In the genomic region with DNA sequence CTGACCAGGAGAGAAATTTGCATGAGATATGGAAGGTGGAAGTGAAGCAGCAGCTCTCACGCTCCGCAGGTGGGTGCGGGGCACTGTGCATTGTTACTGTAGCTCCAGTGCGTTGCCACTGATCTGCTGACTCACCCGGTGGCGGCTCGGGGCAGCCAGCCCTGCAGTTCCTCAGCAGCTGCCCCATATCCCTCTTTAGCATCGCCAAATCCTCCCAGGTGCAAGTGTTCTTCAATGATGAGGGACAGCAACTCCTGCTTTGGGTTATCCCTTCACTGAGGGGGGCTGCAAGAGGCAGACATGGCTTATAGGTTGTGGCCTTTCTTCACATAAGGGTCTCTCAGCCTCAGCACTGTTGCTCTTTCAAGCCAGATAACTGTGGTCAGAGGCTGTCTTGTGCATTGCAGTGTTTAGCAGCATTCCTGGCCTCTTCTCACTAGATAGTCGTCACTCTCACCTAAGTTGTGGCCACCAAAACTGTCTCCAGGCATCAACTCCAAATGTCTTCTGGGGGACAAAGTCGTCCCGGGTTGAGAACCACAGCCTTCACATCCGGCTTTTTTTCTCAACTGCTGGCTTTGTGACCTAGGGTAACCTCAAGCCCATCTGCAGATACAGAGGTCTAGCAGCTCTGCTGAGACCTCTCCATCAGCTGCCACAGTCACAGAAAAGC, we compare ENCODE assay signal across 1 cellular context.
TF ChIP-seq lines count a peak whose summit lies in the region.

No MANE protein-coding gene starts in this region.

TF ChIP-seq in HepG2, 621 proteins besides CTCF, POLR2A, EP300 and RAD21 (continued from another document and continues in another):
- TF ChIP-seq, protein P1, sequence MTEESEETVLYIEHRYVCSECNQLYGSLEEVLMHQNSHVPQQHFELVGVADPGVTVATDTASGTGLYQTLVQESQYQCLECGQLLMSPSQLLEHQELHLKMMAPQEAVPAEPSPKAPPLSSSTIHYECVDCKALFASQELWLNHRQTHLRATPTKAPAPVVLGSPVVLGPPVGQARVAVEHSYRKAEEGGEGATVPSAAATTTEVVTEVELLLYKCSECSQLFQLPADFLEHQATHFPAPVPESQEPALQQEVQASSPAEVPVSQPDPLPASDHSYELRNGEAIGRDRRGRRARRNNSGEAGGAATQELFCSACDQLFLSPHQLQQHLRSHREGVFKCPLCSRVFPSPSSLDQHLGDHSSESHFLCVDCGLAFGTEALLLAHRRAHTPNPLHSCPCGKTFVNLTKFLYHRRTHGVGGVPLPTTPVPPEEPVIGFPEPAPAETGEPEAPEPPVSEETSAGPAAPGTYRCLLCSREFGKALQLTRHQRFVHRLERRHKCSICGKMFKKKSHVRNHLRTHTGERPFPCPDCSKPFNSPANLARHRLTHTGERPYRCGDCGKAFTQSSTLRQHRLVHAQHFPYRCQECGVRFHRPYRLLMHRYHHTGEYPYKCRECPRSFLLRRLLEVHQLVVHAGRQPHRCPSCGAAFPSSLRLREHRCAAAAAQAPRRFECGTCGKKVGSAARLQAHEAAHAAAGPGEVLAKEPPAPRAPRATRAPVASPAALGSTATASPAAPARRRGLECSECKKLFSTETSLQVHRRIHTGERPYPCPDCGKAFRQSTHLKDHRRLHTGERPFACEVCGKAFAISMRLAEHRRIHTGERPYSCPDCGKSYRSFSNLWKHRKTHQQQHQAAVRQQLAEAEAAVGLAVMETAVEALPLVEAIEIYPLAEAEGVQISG (CRISPR knock-in tag; IDR thresholded peaks at IDR 0.05): peak; percentile 54
- TF ChIP-seq, protein P2, sequence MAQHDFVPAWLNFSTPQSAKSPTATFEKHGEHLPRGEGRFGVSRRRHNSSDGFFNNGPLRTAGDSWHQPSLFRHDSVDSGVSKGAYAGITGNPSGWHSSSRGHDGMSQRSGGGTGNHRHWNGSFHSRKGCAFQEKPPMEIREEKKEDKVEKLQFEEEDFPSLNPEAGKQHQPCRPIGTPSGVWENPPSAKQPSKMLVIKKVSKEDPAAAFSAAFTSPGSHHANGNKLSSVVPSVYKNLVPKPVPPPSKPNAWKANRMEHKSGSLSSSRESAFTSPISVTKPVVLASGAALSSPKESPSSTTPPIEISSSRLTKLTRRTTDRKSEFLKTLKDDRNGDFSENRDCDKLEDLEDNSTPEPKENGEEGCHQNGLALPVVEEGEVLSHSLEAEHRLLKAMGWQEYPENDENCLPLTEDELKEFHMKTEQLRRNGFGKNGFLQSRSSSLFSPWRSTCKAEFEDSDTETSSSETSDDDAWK (CRISPR knock-in tag; IDR thresholded peaks at IDR 0.05): no peak
- TF ChIP-seq RFXAP (CRISPR knock-in tag; IDR thresholded peaks at IDR 0.05; ENCODE audit: borderline replicate concordance) (0 out of 2 replicates have a peak, but pooled peaks have one; percentile 57), POLR2G (IDR thresholded peaks at IDR 0.05; ENCODE audit: low read depth, low read length) (no peak), ZNF30 (CRISPR knock-in tag; IDR thresholded peaks at IDR 0.05) (no peak), TRIM24 (CRISPR knock-in tag; IDR thresholded peaks at IDR 0.05) (no peak), NR2C2 (CRISPR knock-in tag; IDR thresholded peaks at IDR 0.05; ENCODE audit: borderline replicate concordance) (0 out of 2 replicates have a peak, but pooled peaks have one; percentile 19), TMF1 (CRISPR knock-in tag; IDR thresholded peaks at IDR 0.05; ENCODE audit: low read depth) (no peak), ATF7-NPFF (CRISPR knock-in tag; IDR thresholded peaks at IDR 0.05; ENCODE audit: low read depth) (no peak), MAFF (IDR thresholded peaks at IDR 0.05; ENCODE audit: low read depth, low read length) (peak; percentile 63; the same call in 1 of the 2 replicates), HNRNPUL1 (IDR thresholded peaks at IDR 0.05; ENCODE audit: low read depth, low read length) (no peak), MTA1 (CRISPR knock-in tag; IDR thresholded peaks at IDR 0.05; ENCODE audit: borderline replicate concordance) (0 out of 2 replicates have a peak, but pooled peaks have one; percentile 30), TAF15 (IDR thresholded peaks at IDR 0.05; ENCODE audit: low read depth, low read length, poor library complexity, severe bottlenecking) (no peak), CBX5 (CRISPR knock-in tag; IDR thresholded peaks at IDR 0.05; ENCODE audit: borderline replicate concordance) (no peak), ZNF605 (CRISPR knock-in tag; IDR thresholded peaks at IDR 0.05) (peak; percentile 66; the same call in 1 of the 2 replicates), NRL (CRISPR knock-in tag; IDR thresholded peaks at IDR 0.05; ENCODE audit: borderline replicate concordance) (peak; percentile 60; the same call in 1 of the 2 replicates), ZNF569 (CRISPR knock-in tag; IDR thresholded peaks at IDR 0.05; ENCODE audit: borderline replicate concordance) (no peak), ZNF747 (CRISPR knock-in tag; IDR thresholded peaks at IDR 0.05; ENCODE audit: borderline replicate concordance) (no peak), TEAD3 (CRISPR knock-in tag; optimal IDR thresholded peaks at IDR 0.05; ENCODE audit: borderline replicate concordance) (peak; percentile 16), ZNF230 (CRISPR knock-in tag; IDR thresholded peaks at IDR 0.05) (peak; percentile 87; the same call in 1 of the 2 replicates), FOSL1 (CRISPR knock-in tag; IDR thresholded peaks at IDR 0.05; ENCODE audit: borderline replicate concordance) (peak; percentile 62), ETV6 (CRISPR knock-in tag; conservative IDR thresholded peaks at IDR 0.05) (no peak), TEAD2 (CRISPR knock-in tag; IDR thresholded peaks at IDR 0.05) (no peak), NFE2L1 (CRISPR knock-in tag; IDR thresholded peaks at IDR 0.05; ENCODE audit: borderline replicate concordance) (peak; percentile 94; the same call in 1 of the 2 replicates), ZNF761 (CRISPR knock-in tag; conservative IDR thresholded peaks at IDR 0.05) (peak; percentile 69; the same call in 1 of the 2 replicates)
- TF ChIP-seq, protein P3, sequence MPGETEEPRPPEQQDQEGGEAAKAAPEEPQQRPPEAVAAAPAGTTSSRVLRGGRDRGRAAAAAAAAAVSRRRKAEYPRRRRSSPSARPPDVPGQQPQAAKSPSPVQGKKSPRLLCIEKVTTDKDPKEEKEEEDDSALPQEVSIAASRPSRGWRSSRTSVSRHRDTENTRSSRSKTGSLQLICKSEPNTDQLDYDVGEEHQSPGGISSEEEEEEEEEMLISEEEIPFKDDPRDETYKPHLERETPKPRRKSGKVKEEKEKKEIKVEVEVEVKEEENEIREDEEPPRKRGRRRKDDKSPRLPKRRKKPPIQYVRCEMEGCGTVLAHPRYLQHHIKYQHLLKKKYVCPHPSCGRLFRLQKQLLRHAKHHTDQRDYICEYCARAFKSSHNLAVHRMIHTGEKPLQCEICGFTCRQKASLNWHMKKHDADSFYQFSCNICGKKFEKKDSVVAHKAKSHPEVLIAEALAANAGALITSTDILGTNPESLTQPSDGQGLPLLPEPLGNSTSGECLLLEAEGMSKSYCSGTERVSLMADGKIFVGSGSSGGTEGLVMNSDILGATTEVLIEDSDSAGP (CRISPR knock-in tag; IDR thresholded peaks at IDR 0.05; ENCODE audit: borderline replicate concordance): peak; percentile 37; the same call in 1 of the 2 replicates
- TF ChIP-seq, protein P4, sequence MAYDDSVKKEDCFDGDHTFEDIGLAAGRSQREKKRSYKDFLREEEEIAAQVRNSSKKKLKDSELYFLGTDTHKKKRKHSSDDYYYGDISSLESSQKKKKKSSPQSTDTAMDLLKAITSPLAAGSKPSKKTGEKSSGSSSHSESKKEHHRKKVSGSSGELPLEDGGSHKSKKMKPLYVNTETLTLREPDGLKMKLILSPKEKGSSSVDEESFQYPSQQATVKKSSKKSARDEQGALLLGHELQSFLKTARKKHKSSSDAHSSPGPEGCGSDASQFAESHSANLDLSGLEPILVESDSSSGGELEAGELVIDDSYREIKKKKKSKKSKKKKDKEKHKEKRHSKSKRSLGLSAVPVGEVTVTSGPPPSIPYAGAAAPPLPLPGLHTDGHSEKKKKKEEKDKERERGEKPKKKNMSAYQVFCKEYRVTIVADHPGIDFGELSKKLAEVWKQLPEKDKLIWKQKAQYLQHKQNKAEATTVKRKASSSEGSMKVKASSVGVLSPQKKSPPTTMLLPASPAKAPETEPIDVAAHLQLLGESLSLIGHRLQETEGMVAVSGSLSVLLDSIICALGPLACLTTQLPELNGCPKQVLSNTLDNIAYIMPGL (CRISPR knock-in tag; IDR thresholded peaks at IDR 0.05; ENCODE audit: borderline replicate concordance in 1 of 2, low read depth in 1 of 2): 0 out of 4 replicates have a peak, but pooled peaks of 1 of the 2 experiments have one; percentile 33
- TF ChIP-seq, protein P5, sequence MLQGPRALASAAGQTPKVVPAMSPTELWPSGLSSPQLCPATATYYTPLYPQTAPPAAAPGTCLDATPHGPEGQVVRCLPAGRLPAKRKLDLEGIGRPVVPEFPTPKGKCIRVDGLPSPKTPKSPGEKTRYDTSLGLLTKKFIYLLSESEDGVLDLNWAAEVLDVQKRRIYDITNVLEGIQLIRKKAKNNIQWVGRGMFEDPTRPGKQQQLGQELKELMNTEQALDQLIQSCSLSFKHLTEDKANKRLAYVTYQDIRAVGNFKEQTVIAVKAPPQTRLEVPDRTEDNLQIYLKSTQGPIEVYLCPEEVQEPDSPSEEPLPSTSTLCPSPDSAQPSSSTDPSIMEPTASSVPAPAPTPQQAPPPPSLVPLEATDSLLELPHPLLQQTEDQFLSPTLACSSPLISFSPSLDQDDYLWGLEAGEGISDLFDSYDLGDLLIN (CRISPR knock-in tag; IDR thresholded peaks at IDR 0.05; ENCODE audit: borderline replicate concordance): no peak
- TF ChIP-seq, protein P6, sequence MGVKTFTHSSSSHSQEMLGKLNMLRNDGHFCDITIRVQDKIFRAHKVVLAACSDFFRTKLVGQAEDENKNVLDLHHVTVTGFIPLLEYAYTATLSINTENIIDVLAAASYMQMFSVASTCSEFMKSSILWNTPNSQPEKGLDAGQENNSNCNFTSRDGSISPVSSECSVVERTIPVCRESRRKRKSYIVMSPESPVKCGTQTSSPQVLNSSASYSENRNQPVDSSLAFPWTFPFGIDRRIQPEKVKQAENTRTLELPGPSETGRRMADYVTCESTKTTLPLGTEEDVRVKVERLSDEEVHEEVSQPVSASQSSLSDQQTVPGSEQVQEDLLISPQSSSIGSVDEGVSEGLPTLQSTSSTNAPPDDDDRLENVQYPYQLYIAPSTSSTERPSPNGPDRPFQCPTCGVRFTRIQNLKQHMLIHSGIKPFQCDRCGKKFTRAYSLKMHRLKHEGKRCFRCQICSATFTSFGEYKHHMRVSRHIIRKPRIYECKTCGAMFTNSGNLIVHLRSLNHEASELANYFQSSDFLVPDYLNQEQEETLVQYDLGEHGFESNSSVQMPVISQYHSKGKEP (CRISPR knock-in tag; IDR thresholded peaks at IDR 0.05): no peak
- TF ChIP-seq, protein P7, sequence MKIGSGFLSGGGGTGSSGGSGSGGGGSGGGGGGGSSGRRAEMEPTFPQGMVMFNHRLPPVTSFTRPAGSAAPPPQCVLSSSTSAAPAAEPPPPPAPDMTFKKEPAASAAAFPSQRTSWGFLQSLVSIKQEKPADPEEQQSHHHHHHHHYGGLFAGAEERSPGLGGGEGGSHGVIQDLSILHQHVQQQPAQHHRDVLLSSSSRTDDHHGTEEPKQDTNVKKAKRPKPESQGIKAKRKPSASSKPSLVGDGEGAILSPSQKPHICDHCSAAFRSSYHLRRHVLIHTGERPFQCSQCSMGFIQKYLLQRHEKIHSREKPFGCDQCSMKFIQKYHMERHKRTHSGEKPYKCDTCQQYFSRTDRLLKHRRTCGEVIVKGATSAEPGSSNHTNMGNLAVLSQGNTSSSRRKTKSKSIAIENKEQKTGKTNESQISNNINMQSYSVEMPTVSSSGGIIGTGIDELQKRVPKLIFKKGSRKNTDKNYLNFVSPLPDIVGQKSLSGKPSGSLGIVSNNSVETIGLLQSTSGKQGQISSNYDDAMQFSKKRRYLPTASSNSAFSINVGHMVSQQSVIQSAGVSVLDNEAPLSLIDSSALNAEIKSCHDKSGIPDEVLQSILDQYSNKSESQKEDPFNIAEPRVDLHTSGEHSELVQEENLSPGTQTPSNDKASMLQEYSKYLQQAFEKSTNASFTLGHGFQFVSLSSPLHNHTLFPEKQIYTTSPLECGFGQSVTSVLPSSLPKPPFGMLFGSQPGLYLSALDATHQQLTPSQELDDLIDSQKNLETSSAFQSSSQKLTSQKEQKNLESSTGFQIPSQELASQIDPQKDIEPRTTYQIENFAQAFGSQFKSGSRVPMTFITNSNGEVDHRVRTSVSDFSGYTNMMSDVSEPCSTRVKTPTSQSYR (CRISPR knock-in tag; IDR thresholded peaks at IDR 0.05; ENCODE audit: borderline replicate concordance): peak; percentile 67; the same call in 1 of the 2 replicates
- TF ChIP-seq, protein P8, sequence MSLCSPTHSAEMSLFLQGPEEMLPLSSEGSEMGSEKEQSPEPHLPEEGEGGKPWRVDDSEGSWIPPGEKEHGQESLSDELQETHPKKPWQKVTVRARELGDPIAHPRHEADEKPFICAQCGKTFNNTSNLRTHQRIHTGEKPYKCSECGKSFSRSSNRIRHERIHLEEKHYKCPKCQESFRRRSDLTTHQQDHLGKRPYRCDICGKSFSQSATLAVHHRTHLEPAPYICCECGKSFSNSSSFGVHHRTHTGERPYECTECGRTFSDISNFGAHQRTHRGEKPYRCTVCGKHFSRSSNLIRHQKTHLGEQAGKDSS (CRISPR knock-in tag; IDR thresholded peaks at IDR 0.05; ENCODE audit: borderline replicate concordance, low read depth): peak; percentile 70; the same call in 1 of the 2 replicates
- TF ChIP-seq, protein P9, sequence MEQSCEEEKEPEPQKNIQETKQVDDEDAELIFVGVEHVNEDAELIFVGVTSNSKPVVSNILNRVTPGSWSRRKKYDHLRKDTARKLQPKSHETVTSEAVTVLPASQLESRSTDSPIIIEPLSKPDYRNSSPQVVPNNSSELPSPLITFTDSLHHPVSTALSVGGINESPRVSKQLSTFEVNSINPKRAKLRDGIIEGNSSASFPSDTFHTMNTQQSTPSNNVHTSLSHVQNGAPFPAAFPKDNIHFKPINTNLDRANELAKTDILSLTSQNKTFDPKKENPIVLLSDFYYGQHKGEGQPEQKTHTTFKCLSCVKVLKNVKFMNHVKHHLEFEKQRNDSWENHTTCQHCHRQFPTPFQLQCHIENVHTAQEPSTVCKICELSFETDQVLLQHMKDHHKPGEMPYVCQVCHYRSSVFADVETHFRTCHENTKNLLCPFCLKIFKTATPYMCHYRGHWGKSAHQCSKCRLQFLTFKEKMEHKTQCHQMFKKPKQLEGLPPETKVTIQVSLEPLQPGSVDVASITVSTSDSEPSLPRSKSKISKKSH (CRISPR knock-in tag; IDR thresholded peaks at IDR 0.05; ENCODE audit: borderline replicate concordance): no peak
- TF ChIP-seq, protein P10, sequence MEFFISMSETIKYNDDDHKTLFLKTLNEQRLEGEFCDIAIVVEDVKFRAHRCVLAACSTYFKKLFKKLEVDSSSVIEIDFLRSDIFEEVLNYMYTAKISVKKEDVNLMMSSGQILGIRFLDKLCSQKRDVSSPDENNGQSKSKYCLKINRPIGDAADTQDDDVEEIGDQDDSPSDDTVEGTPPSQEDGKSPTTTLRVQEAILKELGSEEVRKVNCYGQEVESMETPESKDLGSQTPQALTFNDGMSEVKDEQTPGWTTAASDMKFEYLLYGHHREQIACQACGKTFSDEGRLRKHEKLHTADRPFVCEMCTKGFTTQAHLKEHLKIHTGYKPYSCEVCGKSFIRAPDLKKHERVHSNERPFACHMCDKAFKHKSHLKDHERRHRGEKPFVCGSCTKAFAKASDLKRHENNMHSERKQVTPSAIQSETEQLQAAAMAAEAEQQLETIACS (CRISPR knock-in tag; IDR thresholded peaks at IDR 0.05): no peak
